26 cellular contexts compared by ENCODE assay signal in genomic region chr14:92801917-92802316, GRCh38. TPM values are rescaled to one million over a fixed set of nuclear protein-coding genes. Genes with fewer than 3 reads are reported as not detected.
DNase-seq lines count a peak whose midpoint lies in the region; ATAC-seq, FAIRE-seq and TF ChIP-seq lines count a peak whose summit lies in the region.
"Had no signal": no experiment of that assay in that cellular context is flagged by ENCODE, and none has a peak within 500 bp of the region (broad histone marks: within the 10 kb centered on the region; RNA-seq: fewer than 3 reads in every experiment).

No MANE protein-coding gene starts in this region.

- TF ChIP-seq CTCF in PC-9 (conservative IDR thresholded peaks at IDR 0.05): no peak

- H3K4me3 Mint-ChIP-seq in activated T-cell treated with anti-CD3 and anti-CD28 coated beads, Interleukin-2, amount 50 U/mL, for 4 hours: peak overlapping the region; percentile 59
- H3K4me3 Mint-ChIP-seq in stimulated activated effector memory CD8-positive, alpha-beta T cell treated with anti-CD3 and anti-CD28 coated beads, Interleukin-12 subunit alpha, Interleukin-12 subunit beta, amount 100 ng/mL, for 72 hours: peak overlapping the region; percentile 28

- 0 out of 2 replicates have a peak overlapping the region, but pooled peaks have one; percentile 12 for H3K4me2 ChIP-seq in PC-9

- CTCF ChIA-PET in PC-9 (lab: Charles Lee): no interaction called here

- no peak for ATAC-seq in activated T-cell treated with anti-CD3 and anti-CD28 coated beads, Interleukin-2, amount 50 U/mL, for 4 hours
- ATAC-seq in stimulated activated effector memory CD8-positive, alpha-beta T cell treated with anti-CD3 and anti-CD28 coated beads, Interleukin-12 subunit alpha, Interleukin-12 subunit beta, amount 100 ng/mL, for 72 hours: no peak
- ATAC-seq: activated CD4-positive, CD25-positive, alpha-beta regulatory T cell treated with anti-CD3 and anti-CD28 coated beads, Interleukin-2, amount 50 U/mL, for 24 hours; activated CD8-positive, alpha-beta memory T cell treated with anti-CD3 and anti-CD28 coated beads, Interleukin-2, amount 10 ng/mL, durations not matched to agents 7 days and 5 days; body of pancreas; HCT116; lower lobe of right lung had no signal

- POLR2A ChIA-PET in PC-9 (lab: Charles Lee; ENCODE audit: unreplicated experiment): no interaction called here

- no peak overlapping the region for H3K27ac Mint-ChIP-seq in stimulated activated effector memory CD8-positive, alpha-beta T cell treated with anti-CD3 and anti-CD28 coated beads, Interleukin-12 subunit alpha, Interleukin-12 subunit beta, amount 100 ng/mL, for 72 hours
- H3K27ac Mint-ChIP-seq: activated CD8-positive, alpha-beta memory T cell treated with anti-CD3 and anti-CD28 coated beads, Interleukin-2, amount 10 ng/mL, durations not matched to agents 7 days and 5 days had no signal

- H4K20me1 ChIP-seq in PC-9 (ENCODE audit: insufficient read depth): peaks cover 43% of the 10 kb centered on the region

- no TSS peak for BruUV-seq in PC-9 (replicated peaks; lab: Mats Ljungman, UMichigan)

- no peaks in the 10 kb centered on the region for H3K9me3 Mint-ChIP-seq in activated T-cell treated with anti-CD3 and anti-CD28 coated beads, Interleukin-2, amount 50 U/mL, for 4 hours
- no peaks in the 10 kb centered on the region for H3K9me3 Mint-ChIP-seq in stimulated activated effector memory CD8-positive, alpha-beta T cell treated with anti-CD3 and anti-CD28 coated beads, Interleukin-12 subunit alpha, Interleukin-12 subunit beta, amount 100 ng/mL, for 72 hours
- H3K9me3 Mint-ChIP-seq: CD14-positive monocyte had no signal

- no peak overlapping the region for H3K27ac ChIP-seq in PC-9
- H3K27ac ChIP-seq: body of pancreas, lower lobe of right lung had no signal

- H3K36me3 ChIP-seq in PC-9 (ENCODE audit: low read depth): peaks cover 24% of the 10 kb centered on the region

- H3K36me3 Mint-ChIP-seq in activated T-cell treated with anti-CD3 and anti-CD28 coated beads, Interleukin-2, amount 50 U/mL, for 4 hours (ENCODE audit: insufficient read depth): peaks cover 55% of the 10 kb centered on the region
- H3K36me3 Mint-ChIP-seq in stimulated activated effector memory CD8-positive, alpha-beta T cell treated with anti-CD3 and anti-CD28 coated beads, Interleukin-12 subunit alpha, Interleukin-12 subunit beta, amount 100 ng/mL, for 72 hours: peaks cover 67% of the 10 kb centered on the region

- no peaks in the 10 kb centered on the region for H3K4me1 ChIP-seq in PC-9 (replicated peaks; ENCODE audit: insufficient read depth)

- H3K4me3 ChIP-seq in PC-9: no peak overlapping the region
- H3K4me3 ChIP-seq: body of pancreas, lower lobe of right lung had no signal

- no peak for DNase-seq in activated T-cell treated with anti-CD3 and anti-CD28 coated beads, Interleukin-2, amount 50 U/mL, for 4 hours
- no peak for DNase-seq in activated T-cell treated with anti-CD3 and anti-CD28 coated beads for 4 hours
- DNase-seq in PC-9: no peak
- no peak for DNase-seq in frontal cortex (ENCODE audit: low spot score in 2 of 2)
- no peak for DNase-seq in stimulated activated effector memory CD8-positive, alpha-beta T cell treated with anti-CD3 and anti-CD28 coated beads, Interleukin-12 subunit alpha, Interleukin-12 subunit beta, amount 100 ng/mL, for 72 hours (ENCODE audit: low spot score in 2 of 2)
- DNase-seq in activated CD4-positive, alpha-beta T cell treated with anti-CD3 and anti-CD28 coated beads for 48 hours: no peak
- no peak for DNase-seq in T-helper 9 cell
- DNase-seq in GM19238 (ENCODE audit: insufficient read length, low spot score): no peak
- DNase-seq: activated CD8-positive, alpha-beta memory T cell treated with anti-CD3 and anti-CD28 coated beads, Interleukin-2, amount 10 ng/mL, durations not matched to agents 7 days and 5 days; activated naive CD4-positive, alpha-beta T cell; body of pancreas; cortex of kidney; DMS53; lower lobe of right lung; MM.1S; NCI-H146; NCI-H2171 treated with DMSO at 0.1 percent for 48 hours; NCI-H748 treated with DMSO at 0.1 percent for 48 hours; OCI-M1; SHP77; stimulated activated CD4-positive, alpha-beta T cell treated with anti-CD3 and anti-CD28 coated beads, Interleukin-2, amount 100 ng/mL, for 48 hours had no signal

- H3K9me3 ChIP-seq in PC-9 (ENCODE audit: insufficient read depth, low read depth): no peaks in the 10 kb centered on the region
- H3K9me3 ChIP-seq: body of pancreas, lower lobe of right lung had no signal

- peaks cover 6% of the 10 kb centered on the region; the same call in 1 of the 2 replicates for H3F3A ChIP-seq in PC-9 (ENCODE audit: insufficient read depth, low read depth)

- H3K27me3 Mint-ChIP-seq in activated T-cell treated with anti-CD3 and anti-CD28 coated beads, Interleukin-2, amount 50 U/mL, for 4 hours (ENCODE audit: low read depth): no peaks in the 10 kb centered on the region
- H3K27me3 Mint-ChIP-seq: activated CD8-positive, alpha-beta memory T cell treated with anti-CD3 and anti-CD28 coated beads, Interleukin-2, amount 10 ng/mL, durations not matched to agents 7 days and 5 days had no signal

- no peak overlapping the region for H2AFZ ChIP-seq in PC-9

- peaks cover 54% of the 10 kb centered on the region for H3K4me1 Mint-ChIP-seq in activated T-cell treated with anti-CD3 and anti-CD28 coated beads, Interleukin-2, amount 50 U/mL, for 4 hours (ENCODE audit: low read depth)
- H3K4me1 Mint-ChIP-seq in stimulated activated effector memory CD8-positive, alpha-beta T cell treated with anti-CD3 and anti-CD28 coated beads, Interleukin-12 subunit alpha, Interleukin-12 subunit beta, amount 100 ng/mL, for 72 hours: peaks cover 50% of the 10 kb centered on the region

- H3K27me3 ChIP-seq in PC-9 (ENCODE audit: insufficient read depth, low read depth): no peaks in the 10 kb centered on the region
- H3K27me3 ChIP-seq: body of pancreas had no signal

- no peaks in the 10 kb centered on the region for H3K9me2 ChIP-seq in PC-9 (ENCODE audit: insufficient read depth)

- FAIRE-seq in frontal cortex (lab: Jason Lieb, UNC): peak; percentile 57
- FAIRE-seq: endothelial cell of umbilical vein, islet of Langerhans had no signal

- intact Hi-C loops in PC-9 (cut with micrococcal nuclease; ENCODE audit: unreplicated experiment): no loop called here

- peaks cover 70% of the 10 kb centered on the region for H3K79me2 ChIP-seq in PC-9 (ENCODE audit: low read depth)

RNA-seq across cellular contexts. Expression of gene GOLGA5, which starts 7.8 kb away (rescaled TPM):
- 10 to 100 TPM; 12.8 to 16.5 (median 16.4) TPM for total RNA-seq in activated T-cell treated with anti-CD3 and anti-CD28 coated beads, Interleukin-2, amount 50 U/mL, for 4 hours
- total RNA-seq in PC-9 (2021) (17.2 and 22.6 TPM in 2 replicates), frontal cortex (40.8 TPM)

RNA-seq across cellular contexts. Expression of gene LGMN, which starts 53.5 kb away (rescaled TPM):
- total RNA-seq in activated T-cell treated with anti-CD3 and anti-CD28 coated beads, Interleukin-2, amount 50 U/mL, for 4 hours: 1 to 10 TPM; 2.9 to 4.8 (median 3.3) TPM
- total RNA-seq in PC-9 (2021) (48.8 and 50.8 TPM in 2 replicates), frontal cortex (28.9 TPM)
